Comparison of ENCODE assay signal across 11 cellular contexts in the genomic region with DNA sequence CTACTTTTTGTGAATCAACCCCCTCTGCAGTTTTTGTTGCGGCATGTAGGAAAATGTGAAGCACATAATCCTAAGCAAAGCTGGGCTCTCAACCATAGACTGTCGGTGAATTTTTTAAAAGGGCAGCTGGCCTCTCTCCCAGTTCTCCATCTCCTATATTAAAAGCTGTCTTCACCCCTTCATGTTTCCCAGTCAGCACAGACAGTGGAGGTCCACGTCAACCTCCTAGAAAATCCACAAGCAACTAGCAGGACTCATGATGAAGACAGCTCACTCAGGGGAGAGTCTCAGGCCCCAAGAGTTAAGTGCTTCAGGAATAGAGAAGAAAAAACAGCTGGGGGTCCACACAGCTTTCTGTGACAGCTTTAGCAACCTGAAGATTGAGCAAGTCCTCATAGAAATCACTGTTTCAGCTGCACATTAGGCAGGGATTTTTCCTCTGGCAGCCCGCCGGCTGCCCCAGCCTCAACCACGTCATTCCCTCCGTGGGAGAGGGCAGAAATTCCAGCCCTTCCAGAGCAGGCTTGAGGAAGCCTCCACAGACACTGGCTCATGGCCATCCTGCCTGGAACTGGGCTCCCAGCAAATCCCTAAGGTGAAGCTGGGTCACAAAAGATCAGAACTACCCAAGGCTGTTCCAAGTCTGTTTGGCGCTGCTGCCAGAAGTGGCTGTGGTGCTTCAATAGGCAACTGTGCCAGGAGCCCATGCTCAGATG. TPM values are rescaled to one million over a fixed set of nuclear protein-coding genes. Genes with fewer than 3 reads are reported as not detected.
DNase-seq lines count a peak whose midpoint lies in the region; ATAC-seq and TF ChIP-seq lines count a peak whose summit lies in the region.
"Had no signal": no experiment of that assay in that cellular context is flagged by ENCODE, and none has a peak within 500 bp of the region (broad histone marks: within the 10 kb centered on the region; RNA-seq: fewer than 3 reads in every experiment).

No MANE protein-coding gene starts in this region.

- no peak for TF ChIP-seq CTCF in endothelial cell (IDR thresholded peaks at IDR 0.05; ENCODE audit: unreplicated experiment)

- ATAC-seq in left lobe of liver, result peak; percentile 29

- H3K36me3 Mint-ChIP-seq in endothelial cell (ENCODE audit: low read depth, unreplicated experiment), result peaks cover 47% of the 10 kb centered on the region
- no peaks in the 10 kb centered on the region for H3K36me3 Mint-ChIP-seq in activated T-helper 1 cell treated with anti-CD3 and anti-CD28 coated beads, Interleukin-12 subunit alpha, Interleukin-12 subunit beta, Interleukin-2, Interleukin-4 antibody, amounts not matched to agents 30 ng/mL and 10 ng/mL and 1 ng/mL, durations not matched to agents 14 hours and 24 hours and 36 hours (ENCODE audit: low read depth)

- no peaks in the 10 kb centered on the region for H3K4me1 Mint-ChIP-seq in endothelial cell (ENCODE audit: unreplicated experiment)
- H3K4me1 Mint-ChIP-seq in activated T-helper 1 cell treated with anti-CD3 and anti-CD28 coated beads, Interleukin-12 subunit alpha, Interleukin-12 subunit beta, Interleukin-2, Interleukin-4 antibody, amounts not matched to agents 30 ng/mL and 10 ng/mL and 1 ng/mL, durations not matched to agents 14 hours and 24 hours and 36 hours (ENCODE audit: low read depth), result no peaks in the 10 kb centered on the region

- no peak overlapping the region for H3K27ac Mint-ChIP-seq in endothelial cell (ENCODE audit: unreplicated experiment)
- H3K27ac Mint-ChIP-seq in activated T-helper 1 cell treated with anti-CD3 and anti-CD28 coated beads, Interleukin-12 subunit alpha, Interleukin-12 subunit beta, Interleukin-2, Interleukin-4 antibody, amounts not matched to agents 30 ng/mL and 10 ng/mL and 1 ng/mL, durations not matched to agents 14 hours and 24 hours and 36 hours, result no peak overlapping the region
- H3K27ac Mint-ChIP-seq: activated T-cell treated with anti-CD3 and anti-CD28 coated beads, Interleukin-2, amount 50 U/mL, for 24 hours; endodermal cell had no signal

- H3K4me3 Mint-ChIP-seq in endothelial cell (ENCODE audit: unreplicated experiment), result peak overlapping the region; percentile 35
- H3K4me3 Mint-ChIP-seq in activated T-helper 1 cell treated with anti-CD3 and anti-CD28 coated beads, Interleukin-12 subunit alpha, Interleukin-12 subunit beta, Interleukin-2, Interleukin-4 antibody, amounts not matched to agents 30 ng/mL and 10 ng/mL and 1 ng/mL, durations not matched to agents 14 hours and 24 hours and 36 hours, result no peak overlapping the region
- H3K4me3 Mint-ChIP-seq: activated T-cell treated with anti-CD3 and anti-CD28 coated beads, Interleukin-2, amount 50 U/mL, for 24 hours; endodermal cell had no signal

- intact Hi-C loops in activated T-helper 1 cell treated with anti-CD3 and anti-CD28 coated beads, Interleukin-12 subunit alpha, Interleukin-12 subunit beta, Interleukin-2, Interleukin-4 antibody, amounts not matched to agents 30 ng/mL and 10 ng/mL and 1 ng/mL, durations not matched to agents 14 hours and 24 hours and 36 hours (cut with micrococcal nuclease), result no loop called here

- peaks cover 2% of the 10 kb centered on the region for H3K27me3 Mint-ChIP-seq in endothelial cell (ENCODE audit: unreplicated experiment)
- peaks cover 38% of the 10 kb centered on the region for H3K27me3 Mint-ChIP-seq in activated T-helper 1 cell treated with anti-CD3 and anti-CD28 coated beads, Interleukin-12 subunit alpha, Interleukin-12 subunit beta, Interleukin-2, Interleukin-4 antibody, amounts not matched to agents 30 ng/mL and 10 ng/mL and 1 ng/mL, durations not matched to agents 14 hours and 24 hours and 36 hours (ENCODE audit: insufficient read depth)

- DNase-seq in GOT3 (lab: John Stamatoyannopoulos, UW), result peak; percentile 85
- no peak for DNase-seq in endothelial cell (ENCODE audit: low spot score)
- DNase-seq in left lobe of liver (ENCODE audit: low spot score), result no peak
- DNase-seq in stromal cell of bone marrow (ENCODE audit: low read depth), result peak; percentile 79
- no peak for DNase-seq in activated T-helper 1 cell treated with anti-CD3 and anti-CD28 coated beads, Interleukin-12 subunit alpha, Interleukin-12 subunit beta, Interleukin-2, Interleukin-4 antibody, amounts not matched to agents 30 ng/mL and 10 ng/mL and 1 ng/mL, durations not matched to agents 14 hours and 24 hours and 36 hours (ENCODE audit: low spot score)
- no peak for DNase-seq in SIG-M5 (lab: John Stamatoyannopoulos, UW)
- DNase-seq in LoVo (ENCODE audit: low spot score), result no peak
- DNase-seq in Kasumi-1 (lab: John Stamatoyannopoulos, UW), result no peak
- DNase-seq: activated T-cell treated with anti-CD3 and anti-CD28 coated beads, Interleukin-2, amount 50 U/mL, for 24 hours; endodermal cell; NCI-H82 had no signal

- H3K9me3 Mint-ChIP-seq in endothelial cell (ENCODE audit: unreplicated experiment), result no peaks in the 10 kb centered on the region
- peaks cover 3% of the 10 kb centered on the region for H3K9me3 Mint-ChIP-seq in activated T-helper 1 cell treated with anti-CD3 and anti-CD28 coated beads, Interleukin-12 subunit alpha, Interleukin-12 subunit beta, Interleukin-2, Interleukin-4 antibody, amounts not matched to agents 30 ng/mL and 10 ng/mL and 1 ng/mL, durations not matched to agents 14 hours and 24 hours and 36 hours
- H3K9me3 Mint-ChIP-seq: activated T-cell treated with anti-CD3 and anti-CD28 coated beads, Interleukin-2, amount 50 U/mL, for 24 hours had no signal

RNA-seq across cellular contexts. Expression of a gene that starts 15.3 kb away (rescaled TPM):
- total RNA-seq in endothelial cell (ENCODE audit: unreplicated experiment) (40.9 TPM), left lobe of liver (0.38 TPM)
- total RNA-seq in activated T-helper 1 cell treated with anti-CD3 and anti-CD28 coated beads, Interleukin-12 subunit alpha, Interleukin-12 subunit beta, Interleukin-2, Interleukin-4 antibody, amounts not matched to agents 30 ng/mL and 10 ng/mL and 1 ng/mL, durations not matched to agents 14 hours and 24 hours and 36 hours, result 0.41 and 0.42 TPM in 2 replicates

RNA-seq across cellular contexts. Expression of a gene that starts 57.3 kb away (rescaled TPM):
- 34.2 TPM for total RNA-seq in endothelial cell (ENCODE audit: unreplicated experiment)
- 10.9 TPM for total RNA-seq in left lobe of liver
- 42.8 and 45.7 TPM in 2 replicates for total RNA-seq in activated T-helper 1 cell treated with anti-CD3 and anti-CD28 coated beads, Interleukin-12 subunit alpha, Interleukin-12 subunit beta, Interleukin-2, Interleukin-4 antibody, amounts not matched to agents 30 ng/mL and 10 ng/mL and 1 ng/mL, durations not matched to agents 14 hours and 24 hours and 36 hours

Comparison
In these comparisons a context has a peak if more than half of its experiments do, and no peak if none do; other contexts are left out.
1. DNase-seq: peak in GOT3 (single experiment) and stromal cell of bone marrow (single experiment); none in endothelial cell (single experiment), left lobe of liver (single experiment), activated T-helper 1 cell treated with anti-CD3 and anti-CD28 coated beads, Interleukin-12 subunit alpha, Interleukin-12 subunit beta, Interleukin-2, Interleukin-4 antibody, amounts not matched to agents 30 ng/mL and 10 ng/mL and 1 ng/mL, durations not matched to agents 14 hours and 24 hours and 36 hours (single experiment), SIG-M5 (single experiment), LoVo (single experiment) and Kasumi-1 (0 of 2).
2. RNA of a gene that starts 15.3 kb away (total RNA-seq): 40.9 TPM in endothelial cell (single experiment); 0.41 to 0.42 TPM in activated T-helper 1 cell treated with anti-CD3 and anti-CD28 coated beads, Interleukin-12 subunit alpha, Interleukin-12 subunit beta, Interleukin-2, Interleukin-4 antibody, amounts not matched to agents 30 ng/mL and 10 ng/mL and 1 ng/mL, durations not matched to agents 14 hours and 24 hours and 36 hours and 0.38 TPM in left lobe of liver (single experiment); every median in the first group is over 10 times any median in the second.